Comparison of ENCODE assay signal across 8 cellular contexts in the genomic region with DNA sequence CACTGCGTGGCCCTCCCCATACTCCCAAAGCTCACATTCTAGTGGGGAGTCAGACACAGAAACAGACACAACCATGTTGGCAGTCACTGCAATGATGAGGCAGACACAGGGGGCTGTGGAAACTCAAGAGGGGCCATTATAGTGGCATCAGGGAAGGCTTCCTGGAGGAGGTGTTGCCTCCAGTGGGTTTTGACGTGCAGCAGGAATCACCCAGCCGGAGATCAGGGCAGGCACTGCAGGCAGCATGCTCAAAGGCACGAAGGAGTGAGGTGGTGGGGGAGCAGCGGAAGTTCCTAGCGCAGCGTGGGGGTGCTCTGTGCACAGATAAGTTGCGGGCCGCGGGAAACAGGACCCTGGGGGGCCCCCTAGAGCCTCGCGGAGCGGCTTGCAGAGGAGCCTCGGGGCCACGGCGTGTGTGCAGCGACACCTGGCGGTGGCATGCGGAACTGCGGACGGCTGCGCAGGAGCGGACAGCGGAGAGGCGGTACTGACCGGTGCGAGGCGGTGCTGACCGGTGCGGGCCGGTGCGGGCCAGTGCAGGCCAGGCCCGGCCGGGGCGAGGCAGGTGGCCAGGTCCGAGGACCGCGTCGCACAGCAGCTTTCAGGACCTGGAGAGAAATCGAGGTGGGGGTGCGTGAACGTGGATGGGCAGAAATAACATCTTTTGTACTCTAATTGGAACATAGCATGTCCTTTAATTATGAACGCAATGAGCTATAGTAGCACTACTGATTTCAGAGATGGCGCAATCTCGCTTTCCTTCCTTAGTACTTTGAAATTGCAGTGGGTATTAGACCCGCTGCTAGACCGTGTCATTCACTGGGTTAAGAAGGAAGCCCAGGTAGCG.
DNase-seq lines count a peak whose midpoint lies in the region; ATAC-seq, FAIRE-seq and TF ChIP-seq lines count a peak whose summit lies in the region.

No MANE protein-coding gene starts in this region.

- H3K4me3 ChIP-seq in HUES64 (ENCODE audit: low read length) = peak overlapping the region; percentile 13; the same call in 1 of the 2 replicates
- H3K4me3 ChIP-seq in adrenal gland = no peak overlapping the region
- H3K4me3 ChIP-seq in retinal pigment epithelial cell (ENCODE audit: low read length) = no peak overlapping the region

- H3K27me3 ChIP-seq in HUES64 (ENCODE audit: insufficient read depth, low read length) (peaks cover 17% of the 10 kb centered on the region), adrenal gland (peaks cover 17% of the 10 kb centered on the region)

- H3K27ac ChIP-seq in HUES64 (ENCODE audit: low read depth, low read length) = no peak overlapping the region
- H3K27ac ChIP-seq in adrenal gland = no peak overlapping the region

- intact Hi-C loops in adrenal gland (cut with DNase I) = loop anchor here (2.0 to 10.0 kb wide), 3 partner anchors 156 to 566 kb away; no protein-coding TSS in a partner anchor
- intact Hi-C loops in left ventricle myocardium superior (cut with micrococcal nuclease) = no loop called here

- no peak for TF ChIP-seq POLR2A in adrenal gland (IDR thresholded peaks at IDR 0.05)

- in situ Hi-C loops in ACHN (cut with HindIII; ENCODE audit: low pct_ligation_motif_present, low pct_unique_long_range_greater_than_20kb, low sequenced_read_pairs) = no loop called here

- ATAC-seq in left ventricle myocardium superior (peak; percentile 79), GM18520 (IDR thresholded peaks at IDR 0.05; ENCODE audit: unreplicated experiment) (no peak)

- H3K4me1 ChIP-seq in HUES64 (ENCODE audit: insufficient read depth, low read length) = peaks cover 7% of the 10 kb centered on the region; the same call in 1 of the 2 replicates
- no peaks in the 10 kb centered on the region for H3K4me1 ChIP-seq in adrenal gland (replicated peaks in 1 of 2)

- DNase-seq in ACHN = peak; percentile 74
- peak; percentile 60 for DNase-seq in GM18507 (ENCODE audit: extremely low spot score, insufficient read length, low read depth)
- peak; percentile 62 to 66 (median 63) for DNase-seq in T-helper 2 cell
- DNase-seq in adrenal gland = peak; percentile 63 to 88 (median 77)
- peak; percentile 87 for DNase-seq in left ventricle myocardium superior
- DNase-seq in retinal pigment epithelial cell (ENCODE audit: low read depth) = no peak

- FAIRE-seq in GM18507 (lab: Jason Lieb, UNC) = peak; percentile 51

- TF ChIP-seq CTCF in adrenal gland (IDR thresholded peaks at IDR 0.05) (peak; percentile 83 to 100 (median 97)), retinal pigment epithelial cell (conservative IDR thresholded peaks at IDR 0.05; ENCODE audit: low read depth, low read length) (peak; percentile 98)

- peak overlapping the region; percentile 35; the same call in 1 of the 2 replicates for H3K9ac ChIP-seq in HUES64 (ENCODE audit: low read depth, low read length)

- H3K36me3 ChIP-seq in HUES64 (ENCODE audit: insufficient read depth, low read length) (no peaks in the 10 kb centered on the region), adrenal gland (replicated peaks in 1 of 2) (no peaks in the 10 kb centered on the region)

- 22% methylated on average over 48 of the region's 48 CpGs for whole genome bisulfite sequencing in HUES64
- 14 to 22% (median 16%) methylated on average over 34 to 48 of the region's 48 CpGs for WGBS in adrenal gland, 4 donors

- H3K9me3 ChIP-seq in HUES64 (ENCODE audit: insufficient read depth, low read depth, low read length) (no peaks in the 10 kb centered on the region), adrenal gland (replicated peaks in 1 of 3) (no peaks in the 10 kb centered on the region)
